ENCODE assay signal across 11 cellular contexts in the genomic region with DNA sequence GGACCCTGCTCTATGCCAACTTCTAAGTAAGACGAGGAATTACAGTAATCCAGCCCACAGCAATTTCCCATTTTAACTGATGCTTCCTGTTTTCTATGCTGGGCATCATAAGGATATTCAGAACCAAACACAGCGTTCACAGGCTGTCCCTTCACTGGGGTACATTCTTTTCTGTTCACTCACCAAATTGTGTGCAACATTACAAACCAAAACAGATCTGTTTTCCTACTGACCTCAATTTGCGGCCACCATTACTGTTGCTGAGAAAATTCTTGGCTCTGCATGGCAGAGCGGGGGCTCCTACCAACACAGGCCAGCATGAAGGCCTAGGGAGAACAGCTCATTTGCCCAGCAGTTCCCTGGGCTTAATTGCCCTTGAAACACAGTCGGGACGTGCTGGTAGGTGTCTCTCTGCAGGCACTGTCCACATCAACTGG.
DNase-seq lines count a peak whose midpoint lies in the region; ATAC-seq, FAIRE-seq and TF ChIP-seq lines count a peak whose summit lies in the region.
"Had no signal": no experiment of that assay in that cellular context is flagged by ENCODE, and none has a peak within 500 bp of the region (broad histone marks: within the 10 kb centered on the region; RNA-seq: fewer than 3 reads in every experiment).

No MANE protein-coding gene starts in this region.

- H3K9me3 ChIP-seq in astrocyte (ENCODE audit: insufficient read depth, low read depth, low read length): no peaks in the 10 kb centered on the region
- H3K9me3 ChIP-seq in hepatocyte (ENCODE audit: low read depth): no peaks in the 10 kb centered on the region
- no peaks in the 10 kb centered on the region; the same call in 1 of the 2 replicates for H3K9me3 ChIP-seq in HAP-1

- no peaks in the 10 kb centered on the region for H3K27me3 ChIP-seq in astrocyte (ENCODE audit: insufficient read depth, low read length)
- no peaks in the 10 kb centered on the region for H3K27me3 ChIP-seq in hepatocyte
- no peaks in the 10 kb centered on the region for H3K27me3 ChIP-seq in HAP-1 (ENCODE audit: low read depth)

- H3K9me2 ChIP-seq in hepatocyte (replicated peaks; ENCODE audit: insufficient read depth): no peaks in the 10 kb centered on the region

- H3K4me3 ChIP-seq in astrocyte (ENCODE audit: insufficient read depth, low read depth, low read length) (no peak overlapping the region), hepatocyte (no peak overlapping the region), HAP-1 (no peak overlapping the region)

- no peak overlapping the region for H3K4me3 Mint-ChIP-seq in astrocyte (ENCODE audit: unreplicated experiment)
- H3K4me3 Mint-ChIP-seq: activated T-cell treated with anti-CD3 and anti-CD28 coated beads, Interleukin-2, amount 50 U/mL, for 4 hours; immature natural killer cell had no signal

- H3K4me1 ChIP-seq in astrocyte (ENCODE audit: insufficient read depth, low read length) (peaks cover 69% of the 10 kb centered on the region), hepatocyte (ENCODE audit: insufficient read depth) (peaks cover 15% of the 10 kb centered on the region), HAP-1 (peaks cover 17% of the 10 kb centered on the region)

- no peak for FAIRE-seq in astrocyte (lab: Jason Lieb, UNC)

- peaks cover 69% of the 10 kb centered on the region for H3K79me2 ChIP-seq in astrocyte (ENCODE audit: insufficient read depth, low read length)
- H3K79me2 ChIP-seq in hepatocyte: peaks cover 57% of the 10 kb centered on the region

- no peak overlapping the region for H2AFZ ChIP-seq in astrocyte (ENCODE audit: low read depth, low read length)
- no peak overlapping the region for H2AFZ ChIP-seq in hepatocyte

- DNase-seq in HK-2 (ENCODE audit: unreplicated experiment) (peak; percentile 56), astrocyte (ENCODE audit: low read depth) (peak; percentile 95), hepatocyte (ENCODE audit: low spot score) (no peak), stromal cell of bone marrow (ENCODE audit: low read depth) (peak; percentile 86), NCI-H1417 treated with DMSO at 0.1 percent for 48 hours (lab: John Stamatoyannopoulos, UW) (no peak), HAP-1 (ENCODE audit: low spot score in 2 of 2) (no peak)
- DNase-seq: activated T-cell treated with anti-CD3 and anti-CD28 coated beads, Interleukin-2, amount 50 U/mL, for 4 hours; immature natural killer cell; NK-92 treated with Interleukin-12 subunit alpha and Interleukin-12 subunit beta, amount 100 ng/mL, for 24 hours had no signal

- H3K36me3 ChIP-seq in astrocyte (ENCODE audit: insufficient read depth, low read length) (no peaks in the 10 kb centered on the region), hepatocyte (replicated peaks; ENCODE audit: insufficient read depth, low read depth) (no peaks in the 10 kb centered on the region), HAP-1 (replicated peaks) (no peaks in the 10 kb centered on the region)

- in situ Hi-C loops in HAP-1 (cut with MboI; ENCODE audit: low sequenced_read_pairs): no loop called here

- H3K9ac ChIP-seq in astrocyte (ENCODE audit: low read length): peak overlapping the region; percentile 86

- H3K27ac ChIP-seq in astrocyte (ENCODE audit: low read depth, low read length) (peak overlapping the region; percentile 99), hepatocyte (peak overlapping the region; percentile 29)

- no peaks in the 10 kb centered on the region for H3K9me3 Mint-ChIP-seq in astrocyte (ENCODE audit: unreplicated experiment)
- H3K9me3 Mint-ChIP-seq: activated T-cell treated with anti-CD3 and anti-CD28 coated beads, Interleukin-2, amount 50 U/mL, for 4 hours had no signal

- peaks cover 77% of the 10 kb centered on the region for H3K4me1 Mint-ChIP-seq in astrocyte (ENCODE audit: low read depth, unreplicated experiment)

- ATAC-seq in GM19455 (IDR thresholded peaks at IDR 0.05; ENCODE audit: unreplicated experiment) (no peak), HG03571 (IDR thresholded peaks at IDR 0.05; ENCODE audit: unreplicated experiment) (no peak)
- ATAC-seq: activated T-cell treated with anti-CD3 and anti-CD28 coated beads, Interleukin-2, amount 50 U/mL, for 4 hours had no signal

- no peaks in the 10 kb centered on the region for H3K27me3 Mint-ChIP-seq in astrocyte (ENCODE audit: low read depth, unreplicated experiment)

- H3K27ac Mint-ChIP-seq in astrocyte (ENCODE audit: unreplicated experiment): peak overlapping the region; percentile 91

- H3K36me3 Mint-ChIP-seq in astrocyte (ENCODE audit: low read depth, unreplicated experiment): peaks cover 6% of the 10 kb centered on the region
- H3K36me3 Mint-ChIP-seq: immature natural killer cell had no signal

- H3K4me2 ChIP-seq in astrocyte (ENCODE audit: low read length) (peak overlapping the region; percentile 83), hepatocyte (no peak overlapping the region)

- H4K20me1 ChIP-seq in astrocyte (ENCODE audit: insufficient read depth, low read length): no peaks in the 10 kb centered on the region
- H4K20me1 ChIP-seq in hepatocyte (ENCODE audit: insufficient read depth, poor library complexity, severe bottlenecking): no peaks in the 10 kb centered on the region

- WGBS in hepatocyte (ENCODE audit: low lambda C conversion rate, missing lambda C conversion rate): 66% methylated on average over 6 of the region's 6 CpGs

- TF ChIP-seq CTCF in astrocyte (IDR thresholded peaks at IDR 0.05; ENCODE audit: insufficient read depth, low read depth, low read length) (no peak), hepatocyte (IDR thresholded peaks at IDR 0.05; ENCODE audit: poor library complexity) (no peak)

Comparison
In these comparisons a context has a peak if more than half of its experiments do, and no peak if none do; other contexts are left out.
1. DNase-seq: peak in HK-2 (single experiment), astrocyte (single experiment) and stromal cell of bone marrow (single experiment); none in hepatocyte (single experiment), NCI-H1417 treated with DMSO at 0.1 percent for 48 hours (single experiment) and HAP-1 (0 of 2).